ENCODE assay signal across 29 cellular contexts in the genomic region with DNA sequence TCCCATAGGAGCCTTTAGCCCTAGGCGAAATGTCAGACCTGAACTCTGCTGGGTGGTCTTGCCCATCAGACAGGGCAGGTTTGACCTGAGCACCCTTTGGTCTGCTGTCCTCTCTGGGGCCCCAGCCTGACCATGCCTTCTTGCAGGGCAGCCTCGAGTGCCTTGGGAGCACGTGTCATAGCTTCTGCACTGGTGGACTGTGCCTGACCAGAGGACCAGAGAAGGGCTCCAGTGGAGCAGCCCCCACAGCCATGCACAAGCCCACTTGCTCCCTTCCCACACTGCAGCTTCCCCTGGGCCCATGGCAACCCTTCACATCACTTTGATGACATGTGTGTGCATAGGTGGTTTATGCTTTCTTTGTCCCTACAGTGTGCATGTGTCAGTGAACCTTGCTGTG.
"Had no signal": no experiment of that assay in that cellular context is flagged by ENCODE, and none has a peak within 500 bp of the region (broad histone marks: within the 10 kb centered on the region; RNA-seq: fewer than 3 reads in every experiment).

No MANE protein-coding gene starts in this region.

- H3K4me3 ChIP-seq: neural progenitor cell, ovary, psoas muscle, right lobe of liver, sigmoid colon, suprapubic skin, testis, tibial artery, transverse colon, upper lobe of right lung, uterus had no signal

- H3K9me3 ChIP-seq: ovary, psoas muscle, right lobe of liver, sigmoid colon, suprapubic skin, testis, tibial artery, transverse colon, upper lobe of right lung, uterus had no signal

- H3K36me3 ChIP-seq: neural progenitor cell, ovary, right lobe of liver, sigmoid colon, suprapubic skin, tibial artery, transverse colon, upper lobe of right lung, uterus had no signal

- H3K4me1 Mint-ChIP-seq: natural killer cell; nephron; stimulated activated memory B cell treated with anti-CD40 and anti-IgM and Interleukin-4, amounts not matched to agents 10 μg/mL and 1 μg/mL and 100 μg/mL, for 72 hours; stimulated activated naive CD8-positive, alpha-beta T cell treated with anti-CD3 and anti-CD28 coated beads, Interleukin-15, amount 100 ng/mL, for 72 hours had no signal

- H3K27ac Mint-ChIP-seq: natural killer cell; nephron; neural progenitor cell; progenitor cell of endocrine pancreas; stimulated activated memory B cell treated with anti-CD40 and anti-IgM and Interleukin-4, amounts not matched to agents 10 μg/mL and 1 μg/mL and 100 μg/mL, for 72 hours; stimulated activated naive CD8-positive, alpha-beta T cell treated with anti-CD3 and anti-CD28 coated beads, Interleukin-15, amount 100 ng/mL, for 72 hours; type B pancreatic cell had no signal

- H3K27ac ChIP-seq: neural progenitor cell, ovary, parathyroid adenoma, psoas muscle, right lobe of liver, sigmoid colon, suprapubic skin, testis, tibial artery, transverse colon, upper lobe of right lung, uterus had no signal

- H3K4me3 Mint-ChIP-seq: natural killer cell; nephron; neural progenitor cell; stimulated activated memory B cell treated with anti-CD40 and anti-IgM and Interleukin-4, amounts not matched to agents 10 μg/mL and 1 μg/mL and 100 μg/mL, for 72 hours; stimulated activated naive CD8-positive, alpha-beta T cell treated with anti-CD3 and anti-CD28 coated beads, Interleukin-15, amount 100 ng/mL, for 72 hours; type B pancreatic cell had no signal

- DNase-seq: natural killer cell; occipital lobe; ovary; psoas muscle; right cardiac atrium; right lobe of liver; sigmoid colon; small intestine; stimulated activated CD4-positive, alpha-beta T cell treated with anti-CD3 and anti-CD28 coated beads, Interleukin-12 subunit alpha, Interleukin-12 subunit beta, amount 100 ng/mL, for 4 hours; stimulated activated CD4-positive, alpha-beta T cell treated with anti-CD3 and anti-CD28 coated beads, Interleukin-1b, Interleukin-23, amount 100 ng/mL, for 48 hours; stimulated activated CD4-positive, alpha-beta T cell treated with anti-CD3 and anti-CD28 coated beads, Interleukin-4, amount 100 ng/mL, for 1 hour; stimulated activated CD4-positive, alpha-beta T cell treated with anti-CD3 and anti-CD28 coated beads, Interleukin-4, amount 100 ng/mL, for 4 hours; stimulated activated CD8-positive, alpha-beta memory T cell treated with anti-CD3 and anti-CD28 coated beads, Interleukin-4, amount 100 ng/mL, for 48 hours; stimulated activated naive CD4-positive, alpha-beta T cell; stimulated activated naive CD8-positive, alpha-beta T cell treated with anti-CD3 and anti-CD28 coated beads, Interleukin-15, amount 100 ng/mL, for 72 hours; stimulated activated naive CD8-positive, alpha-beta T cell treated with anti-CD3 and anti-CD28 coated beads, Interleukin-15, Interleukin-2, amounts not matched to agents 100 U/mL and 50 U/mL, for 24 hours; substantia nigra; testis; tibial artery; transverse colon; upper lobe of right lung; uterus had no signal

- H3K27me3 Mint-ChIP-seq: progenitor cell of endocrine pancreas; stimulated activated memory B cell treated with anti-CD40 and anti-IgM and Interleukin-4, amounts not matched to agents 10 μg/mL and 1 μg/mL and 100 μg/mL, for 72 hours; stimulated activated naive CD8-positive, alpha-beta T cell treated with anti-CD3 and anti-CD28 coated beads, Interleukin-15, amount 100 ng/mL, for 72 hours; type B pancreatic cell had no signal

- H3K4me1 ChIP-seq: neural progenitor cell, parathyroid adenoma, psoas muscle, sigmoid colon, suprapubic skin, testis, tibial artery, transverse colon, upper lobe of right lung, uterus had no signal

- H3K36me3 Mint-ChIP-seq: natural killer cell; neural progenitor cell; stimulated activated memory B cell treated with anti-CD40 and anti-IgM and Interleukin-4, amounts not matched to agents 10 μg/mL and 1 μg/mL and 100 μg/mL, for 72 hours; type B pancreatic cell had no signal

- H3K9me3 Mint-ChIP-seq: nephron; stimulated activated memory B cell treated with anti-CD40 and anti-IgM and Interleukin-4, amounts not matched to agents 10 μg/mL and 1 μg/mL and 100 μg/mL, for 72 hours; stimulated activated naive CD8-positive, alpha-beta T cell treated with anti-CD3 and anti-CD28 coated beads, Interleukin-15, amount 100 ng/mL, for 72 hours; type B pancreatic cell had no signal

- ATAC-seq: natural killer cell; psoas muscle; right cardiac atrium; stimulated activated memory B cell treated with anti-CD40 and anti-IgM and Interleukin-4, amounts not matched to agents 10 μg/mL and 1 μg/mL and 100 μg/mL, for 72 hours; stimulated activated naive CD8-positive, alpha-beta T cell treated with anti-CD3 and anti-CD28 coated beads, Interleukin-15, amount 100 ng/mL, for 72 hours; stimulated activated naive CD8-positive, alpha-beta T cell treated with anti-CD3 and anti-CD28 coated beads, Interleukin-15, Interleukin-2, amounts not matched to agents 100 U/mL and 50 U/mL, for 24 hours; upper lobe of right lung had no signal

- H3K27me3 ChIP-seq: neural progenitor cell, ovary, right lobe of liver, sigmoid colon, suprapubic skin, testis, tibial artery, transverse colon, upper lobe of right lung, uterus had no signal
